Comparison of ENCODE assay signal across 21 cellular contexts in the genomic region with DNA sequence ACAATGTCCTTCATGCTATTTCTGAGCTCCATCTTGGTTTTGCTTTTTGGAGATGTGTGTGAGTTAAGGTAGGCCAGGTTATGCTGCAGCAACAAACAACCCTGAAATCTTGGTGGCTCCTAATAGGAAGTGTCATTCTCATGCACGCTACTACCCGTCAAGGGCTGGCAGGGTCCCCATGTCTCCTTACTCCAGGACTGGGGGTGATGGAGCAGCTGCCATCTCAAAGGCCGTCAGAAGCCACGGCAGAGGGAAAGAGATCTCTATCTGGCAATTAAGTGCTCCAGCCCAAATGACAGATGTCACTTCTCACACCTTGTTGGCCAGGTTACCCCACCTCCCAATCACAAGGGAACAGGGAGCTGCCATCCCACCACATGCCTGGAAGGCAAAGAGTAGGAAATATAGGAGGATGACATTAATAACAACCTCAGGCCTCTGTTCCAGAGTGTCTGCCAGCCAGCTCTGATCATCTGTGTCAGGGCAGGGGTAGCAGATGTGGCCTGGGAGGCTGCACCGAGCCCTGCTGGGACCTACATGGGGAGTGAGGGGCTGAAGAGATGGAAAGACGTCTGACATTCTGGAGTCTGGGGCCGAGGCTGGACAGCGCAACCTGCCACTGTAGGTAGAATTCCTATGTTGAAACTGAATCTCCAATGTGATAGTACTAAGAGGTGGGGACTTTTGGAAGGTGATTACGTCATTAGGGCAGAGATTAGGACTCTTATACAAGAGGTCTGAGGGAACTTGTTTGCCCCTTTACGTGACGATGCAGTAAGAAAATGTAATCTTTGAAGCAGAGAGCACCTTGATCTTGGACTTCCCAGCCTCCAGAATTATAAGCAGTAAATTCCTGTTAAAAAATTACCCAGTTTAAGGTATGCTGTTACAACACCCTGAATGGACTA. TPM values are rescaled to one million over a fixed set of nuclear protein-coding genes. Genes with fewer than 3 reads are reported as not detected.
DNase-seq lines count a peak whose midpoint lies in the region; ATAC-seq, FAIRE-seq and TF ChIP-seq lines count a peak whose summit lies in the region.
"Had no signal": no experiment of that assay in that cellular context is flagged by ENCODE, and none has a peak within 500 bp of the region (broad histone marks: within the 10 kb centered on the region; RNA-seq: fewer than 3 reads in every experiment).

No MANE protein-coding gene starts in this region.

- peak; percentile 2 for DNase-seq in T-helper 2 cell treated with Interferon-gamma antibody and Interleukin-4, amounts not matched to agents 5 μg/mL and 100 μg/mL, for 36 hours (ENCODE audit: low spot score)
- DNase-seq in T-helper 2 cell (no peak), HepG2 (ENCODE audit: low spot score) (no peak), mucosa of descending colon (no peak)
- DNase-seq: activated CD4-positive, alpha-beta T cell treated with anti-CD3 and anti-CD28 coated beads for 36 hours; activated naive CD4-positive, alpha-beta T cell treated with anti-CD3 and anti-CD28 coated beads, Interleukin-2, amount 10 ng/mL, durations not matched to agents 7 days and 5 days; cortex of kidney; erythroblast; NCI-H1417 treated with DMSO at 0.1 percent for 48 hours; NCI-H2227 treated with DMSO at 0.1 percent for 48 hours; stimulated activated CD4-positive, alpha-beta T cell treated with anti-CD3 and anti-CD28 coated beads, Interleukin-2, amount 100 ng/mL, for 48 hours; T1000 had no signal

- peaks cover 8 to 13% of the 10 kb centered on the region in 2 experiments; a peak in 3 of 5 replicates for H3K36me3 ChIP-seq in HepG2 (replicated peaks in 1 of 2; ENCODE audit: control insufficient read depth in 1 of 2, insufficient read depth in 2 of 2, low read length in 2 of 2)
- H3K36me3 ChIP-seq in mucosa of descending colon (ENCODE audit: low read depth), result no peaks in the 10 kb centered on the region

- TF ChIP-seq EP300 in HepG2 (IDR thresholded peaks at IDR 0.05; ENCODE audit: low read depth in 2 of 2, low read length in 2 of 2) (no peak), HepG2 (CRISPR knock-in tag; IDR thresholded peaks at IDR 0.05; ENCODE audit: borderline replicate concordance) (no peak)

- H3K4me1 ChIP-seq in HepG2 (ENCODE audit: insufficient read depth, low read length) (peaks cover 40% of the 10 kb centered on the region), mucosa of descending colon (ENCODE audit: low read depth) (peaks cover 26% of the 10 kb centered on the region)

- H3K9me3 ChIP-seq in HepG2 (ENCODE audit: low read length), result no peaks in the 10 kb centered on the region
- no peaks in the 10 kb centered on the region for H3K9me3 ChIP-seq in mucosa of descending colon
- H3K9me3 ChIP-seq: BLaER1 treated with 17β-estradiol and CSF1 and Interleukin-3, amounts not matched to agents 10 nM and 100 nM had no signal

- TF ChIP-seq CTCF in HepG2 (CRISPR knock-in tag; IDR thresholded peaks at IDR 0.05) (no peak), mucosa of descending colon (IDR thresholded peaks at IDR 0.05) (no peak)

- TF ChIP-seq RAD21 in HepG2 (CRISPR knock-in tag; IDR thresholded peaks at IDR 0.05), result no peak

- no peak for ATAC-seq in HepG2
- no peak for ATAC-seq in stimulated activated memory B cell treated with anti-CD40 and anti-IgM and Interleukin-4, amounts not matched to agents 10 μg/mL and 1 μg/mL and 100 μg/mL, for 72 hours
- ATAC-seq in GM21360 (IDR thresholded peaks at IDR 0.05; ENCODE audit: unreplicated experiment), result no peak
- no peak for ATAC-seq in GM18502 (IDR thresholded peaks at IDR 0.05; ENCODE audit: poor library complexity, unreplicated experiment)
- ATAC-seq in mucosa of descending colon, result no peak
- ATAC-seq: activated CD4-positive, alpha-beta T cell treated with anti-CD3 and anti-CD28 coated beads for 36 hours had no signal

- no peak overlapping the region for H3K4me2 ChIP-seq in HepG2 (ENCODE audit: low read depth, low read length)

- peak overlapping the region; percentile 70 for H3K27ac ChIP-seq in angular gyrus (ENCODE audit: low read depth, low read length)
- H3K27ac ChIP-seq in HepG2 (ENCODE audit: extremely low read length, insufficient read depth, low read length), result no peak overlapping the region
- H3K27ac ChIP-seq: 22Rv1; BLaER1 treated with 17β-estradiol and CSF1 and Interleukin-3, amounts not matched to agents 10 nM and 100 nM had no signal

- WGBS in HepG2 (ENCODE audit: low lambda C conversion rate), result 93% methylated on average over 11 of the region's 11 CpGs

- CTCF ChIA-PET in HepG2 (lab: Yijun Ruan, JAX; ENCODE audit: low intra/inter-chr PET ratio, low total read pairs), result no interaction called here

- no peak overlapping the region for H3K27ac Mint-ChIP-seq in T-helper 2 cell treated with Interferon-gamma antibody and Interleukin-4, amounts not matched to agents 5 μg/mL and 100 μg/mL, for 36 hours
- H3K27ac Mint-ChIP-seq in stimulated activated memory B cell treated with anti-CD40 and anti-IgM and Interleukin-4, amounts not matched to agents 10 μg/mL and 1 μg/mL and 100 μg/mL, for 72 hours, result peak overlapping the region; percentile 15
- H3K27ac Mint-ChIP-seq: activated naive CD4-positive, alpha-beta T cell treated with anti-CD3 and anti-CD28 coated beads, Interleukin-2, amount 10 ng/mL, durations not matched to agents 7 days and 5 days had no signal

- no peak overlapping the region for H2AFZ ChIP-seq in HepG2 (ENCODE audit: low read length)
- H2AFZ ChIP-seq: parathyroid adenoma had no signal

- no peaks in the 10 kb centered on the region for H3K9me3 Mint-ChIP-seq in T-helper 2 cell treated with Interferon-gamma antibody and Interleukin-4, amounts not matched to agents 5 μg/mL and 100 μg/mL, for 36 hours
- no peaks in the 10 kb centered on the region for H3K9me3 Mint-ChIP-seq in stimulated activated memory B cell treated with anti-CD40 and anti-IgM and Interleukin-4, amounts not matched to agents 10 μg/mL and 1 μg/mL and 100 μg/mL, for 72 hours
- H3K9me3 Mint-ChIP-seq: activated naive CD4-positive, alpha-beta T cell treated with anti-CD3 and anti-CD28 coated beads, Interleukin-2, amount 10 ng/mL, durations not matched to agents 7 days and 5 days had no signal

- intact Hi-C loops in HepG2 (cut with micrococcal nuclease; ENCODE audit: unreplicated experiment) (no loop called here), mucosa of descending colon (cut with DNase I, micrococcal nuclease) (no loop called here)

- BruUV-seq in HepG2 (replicated peaks; lab: Mats Ljungman, UMichigan), result no TSS peak

- peaks cover 49% of the 10 kb centered on the region for H3K4me1 Mint-ChIP-seq in T-helper 2 cell treated with Interferon-gamma antibody and Interleukin-4, amounts not matched to agents 5 μg/mL and 100 μg/mL, for 36 hours (ENCODE audit: low read depth)
- H3K4me1 Mint-ChIP-seq in stimulated activated memory B cell treated with anti-CD40 and anti-IgM and Interleukin-4, amounts not matched to agents 10 μg/mL and 1 μg/mL and 100 μg/mL, for 72 hours, result peaks cover 61% of the 10 kb centered on the region

- H4K20me1 ChIP-seq in HepG2 (ENCODE audit: insufficient read depth, low read length), result peaks cover 3% of the 10 kb centered on the region; the same call in 1 of the 2 replicates

- H3K27me3 ChIP-seq in HepG2 (ENCODE audit: control insufficient read depth in 1 of 2, insufficient read depth in 2 of 2, low read length in 2 of 2), result no peaks in the 10 kb centered on the region
- H3K27me3 ChIP-seq: BLaER1 treated with 17β-estradiol and CSF1 and Interleukin-3, amounts not matched to agents 10 nM and 100 nM had no signal

- peaks cover 26% of the 10 kb centered on the region for H3K36me3 Mint-ChIP-seq in T-helper 2 cell treated with Interferon-gamma antibody and Interleukin-4, amounts not matched to agents 5 μg/mL and 100 μg/mL, for 36 hours (ENCODE audit: low read depth)
- peaks cover 19% of the 10 kb centered on the region for H3K36me3 Mint-ChIP-seq in stimulated activated memory B cell treated with anti-CD40 and anti-IgM and Interleukin-4, amounts not matched to agents 10 μg/mL and 1 μg/mL and 100 μg/mL, for 72 hours

- H3K79me2 ChIP-seq in HepG2 (ENCODE audit: insufficient read depth, low read length), result peaks cover 15% of the 10 kb centered on the region

- peak; percentile 18 for FAIRE-seq in HepG2 (lab: Jason Lieb, UNC)
- FAIRE-seq: HTR-8/SVneo had no signal

- 0 out of 4 replicates have a peak, but pooled peaks of 1 of the 2 experiments have one; percentile 27 for TF ChIP-seq POLR2A in HepG2 (IDR thresholded peaks at IDR 0.05; ENCODE audit: insufficient read depth in 1 of 2, low read depth in 2 of 2, low read length in 2 of 2)

- no peaks in the 10 kb centered on the region for H3K27me3 Mint-ChIP-seq in T-helper 2 cell treated with Interferon-gamma antibody and Interleukin-4, amounts not matched to agents 5 μg/mL and 100 μg/mL, for 36 hours (ENCODE audit: low read depth)
- H3K27me3 Mint-ChIP-seq in stimulated activated memory B cell treated with anti-CD40 and anti-IgM and Interleukin-4, amounts not matched to agents 10 μg/mL and 1 μg/mL and 100 μg/mL, for 72 hours, result no peaks in the 10 kb centered on the region
- H3K27me3 Mint-ChIP-seq: activated CD4-positive, alpha-beta T cell treated with anti-CD3 and anti-CD28 coated beads for 36 hours; activated naive CD4-positive, alpha-beta T cell treated with anti-CD3 and anti-CD28 coated beads, Interleukin-2, amount 10 ng/mL, durations not matched to agents 7 days and 5 days had no signal

- no peak overlapping the region for H3K4me3 ChIP-seq in HepG2 (replicated peaks in 1 of 3; ENCODE audit: insufficient read depth in 1 of 3, low read depth in 2 of 3, low read length in 3 of 3)
- no peak overlapping the region for H3K4me3 ChIP-seq in mucosa of descending colon
- H3K4me3 ChIP-seq: BLaER1 treated with 17β-estradiol and CSF1 and Interleukin-3, amounts not matched to agents 10 nM and 100 nM; SK-N-MC had no signal

- in situ Hi-C loops in HepG2 (cut with HindIII; ENCODE audit: extremely low pct_ligation_motif_present, low pct_unique_long_range_greater_than_20kb), result no loop called here

- POLR2A ChIA-PET in HepG2 (lab: Yijun Ruan, JAX), result interaction anchor here (3.3 kb wide), 1 partner anchor 9 kb away, joined by 35 read pairs; no protein-coding TSS in a partner anchor

- H3K4me3 Mint-ChIP-seq in T-helper 2 cell treated with Interferon-gamma antibody and Interleukin-4, amounts not matched to agents 5 μg/mL and 100 μg/mL, for 36 hours, result no peak overlapping the region
- H3K4me3 Mint-ChIP-seq in stimulated activated memory B cell treated with anti-CD40 and anti-IgM and Interleukin-4, amounts not matched to agents 10 μg/mL and 1 μg/mL and 100 μg/mL, for 72 hours, result no peak overlapping the region
- H3K4me3 Mint-ChIP-seq: activated CD4-positive, alpha-beta T cell treated with anti-CD3 and anti-CD28 coated beads for 36 hours; activated naive CD4-positive, alpha-beta T cell treated with anti-CD3 and anti-CD28 coated beads, Interleukin-2, amount 10 ng/mL, durations not matched to agents 7 days and 5 days had no signal

- no peak overlapping the region for H3K9ac ChIP-seq in HepG2 (ENCODE audit: insufficient read depth, low read depth, low read length)
- H3K9ac ChIP-seq: BLaER1 treated with 17β-estradiol and CSF1 and Interleukin-3, amounts not matched to agents 10 nM and 100 nM; parathyroid adenoma had no signal

RNA-seq across cellular contexts. Expression of a gene that starts 4.8 kb away (rescaled TPM):
- total RNA-seq in HepG2 (2016; rRNA removed; fragmentation: Illumina TruSeq; extraction: Trizol) (0.87 and 1.2 TPM in 2 replicates), mucosa of descending colon (100 to 1,000 TPM; 165 to 447 (median 320) TPM)
- 0.79 and 0.91 TPM in 2 replicates for total RNA-seq in HepG2 (2016; cell fraction: cytosol; rRNA removed; fragmentation: Illumina TruSeq; extraction: Trizol; ENCODE audit: low read depth)
- total RNA-seq in HepG2 (2016; cell fraction: insoluble cytoplasmic fraction; rRNA removed; fragmentation: Illumina TruSeq; extraction: Trizol), result 0.89 and 1.1 TPM in 2 replicates
- 0.48 and 0.93 TPM in 2 replicates for total RNA-seq in HepG2 (2016; cell fraction: membrane; rRNA removed; fragmentation: Illumina TruSeq; extraction: Trizol)
- 0.66 and 0.81 TPM in 2 replicates for total RNA-seq in HepG2 (2016; cell fraction: nucleus; rRNA removed; fragmentation: Illumina TruSeq; extraction: Trizol)
- polyA plus RNA-seq in HepG2 (2011; rRNA removed), result 2.4 and 2.9 TPM in 2 replicates
- polyA plus RNA-seq in HepG2 (2011; cell fraction: cytosol; rRNA removed), result 2.5 and 3.1 TPM in 2 replicates
- 6.1 and 6.2 TPM in 2 replicates for polyA plus RNA-seq in HepG2 (2011; cell fraction: nucleus; rRNA removed)
- 2.1 and 4.3 TPM in 2 replicates for polyA plus RNA-seq in HepG2 (2012)
- 0.62 and 0.94 TPM in 2 replicates for polyA plus RNA-seq in HepG2 (2016; cell fraction: cytosol; fragmentation: Illumina TruSeq; extraction: Trizol; ENCODE audit: low read depth)
- polyA plus RNA-seq in HepG2 (2016; cell fraction: insoluble cytoplasmic fraction; fragmentation: Illumina TruSeq; extraction: Trizol; ENCODE audit: low read depth), result 0.67 and 0.96 TPM in 2 replicates
- polyA plus RNA-seq in HepG2 (2016; cell fraction: membrane; fragmentation: Illumina TruSeq; extraction: Trizol; ENCODE audit: low read depth), result 0.65 and 0.68 TPM in 2 replicates
- polyA plus RNA-seq in HepG2 (2016; cell fraction: nucleus; fragmentation: Illumina TruSeq; extraction: Trizol; ENCODE audit: insufficient read depth, low read depth), result 1.5 and 1.6 TPM in 2 replicates
- polyA minus RNA-seq in HepG2 (2011; rRNA and poly(A)+ RNA removed; ENCODE audit: low replicate concordance), result 0.42 and 0.92 TPM in 2 replicates
- polyA minus RNA-seq in HepG2 (2011; cell fraction: cytosol; rRNA and poly(A)+ RNA removed), result 0.62 and 0.89 TPM in 2 replicates
- polyA minus RNA-seq in HepG2 (2011; cell fraction: nucleus; rRNA and poly(A)+ RNA removed), result 0.37 and 0.64 TPM in 2 replicates

RNA-seq across cellular contexts. Expression of a gene that starts 59.1 kb away (rescaled TPM):
- total RNA-seq in HepG2 (2016; rRNA removed; fragmentation: Illumina TruSeq; extraction: Trizol) (119 and 188 TPM in 2 replicates), mucosa of descending colon (100 to 1,000 TPM; 168 to 326 (median 300) TPM)
- 32.5 and 44.9 TPM in 2 replicates for total RNA-seq in HepG2 (2016; cell fraction: cytosol; rRNA removed; fragmentation: Illumina TruSeq; extraction: Trizol; ENCODE audit: low read depth)
- total RNA-seq in HepG2 (2016; cell fraction: insoluble cytoplasmic fraction; rRNA removed; fragmentation: Illumina TruSeq; extraction: Trizol), result 120 and 187 TPM in 2 replicates
- total RNA-seq in HepG2 (2016; cell fraction: membrane; rRNA removed; fragmentation: Illumina TruSeq; extraction: Trizol), result 119 and 132 TPM in 2 replicates
- 70.0 and 93.2 TPM in 2 replicates for total RNA-seq in HepG2 (2016; cell fraction: nucleus; rRNA removed; fragmentation: Illumina TruSeq; extraction: Trizol)
- polyA plus RNA-seq in HepG2 (2011; rRNA removed), result 436 and 468 TPM in 2 replicates
- polyA plus RNA-seq in HepG2 (2011; cell fraction: cytosol; rRNA removed), result 445 and 560 TPM in 2 replicates
- polyA plus RNA-seq in HepG2 (2011; cell fraction: nucleus; rRNA removed), result 139 and 210 TPM in 2 replicates
- 286 and 329 TPM in 2 replicates for polyA plus RNA-seq in HepG2 (2012)
- polyA plus RNA-seq in HepG2 (2016; cell fraction: cytosol; fragmentation: Illumina TruSeq; extraction: Trizol; ENCODE audit: low read depth), result 115 and 137 TPM in 2 replicates
- 594 and 645 TPM in 2 replicates for polyA plus RNA-seq in HepG2 (2016; cell fraction: insoluble cytoplasmic fraction; fragmentation: Illumina TruSeq; extraction: Trizol; ENCODE audit: low read depth)
- polyA plus RNA-seq in HepG2 (2016; cell fraction: membrane; fragmentation: Illumina TruSeq; extraction: Trizol; ENCODE audit: low read depth), result 321 and 333 TPM in 2 replicates
- 249 and 270 TPM in 2 replicates for polyA plus RNA-seq in HepG2 (2016; cell fraction: nucleus; fragmentation: Illumina TruSeq; extraction: Trizol; ENCODE audit: insufficient read depth, low read depth)
- 241 and 466 TPM in 2 replicates for polyA minus RNA-seq in HepG2 (2011; rRNA and poly(A)+ RNA removed; ENCODE audit: low replicate concordance)
- 119 and 130 TPM in 2 replicates for polyA minus RNA-seq in HepG2 (2011; cell fraction: cytosol; rRNA and poly(A)+ RNA removed)
- 63.7 and 102 TPM in 2 replicates for polyA minus RNA-seq in HepG2 (2011; cell fraction: nucleus; rRNA and poly(A)+ RNA removed)

Comparison
In these comparisons a context has a peak if more than half of its experiments do, and no peak if none do; other contexts are left out.
1. RNA of a gene that starts 4.8 kb away (total RNA-seq): 165 to 447 TPM in mucosa of descending colon; 0.48 to 1.2 TPM in HepG2; every median in the first group is over 10 times any median in the second.